Comparison of ENCODE assay signal across 21 cellular contexts in genomic region chr15:56613826-56614225, GRCh38.
DNase-seq lines count a peak whose midpoint lies in the region; ATAC-seq and TF ChIP-seq lines count a peak whose summit lies in the region.
"Had no signal": no experiment of that assay in that cellular context is flagged by ENCODE, and none has a peak within 500 bp of the region (broad histone marks: within the 10 kb centered on the region; RNA-seq: fewer than 3 reads in every experiment).

No MANE protein-coding gene starts in this region.

- peaks cover 4% of the 10 kb centered on the region for H3K27me3 Mint-ChIP-seq in activated CD8-positive, alpha-beta T cell treated with anti-CD3 and anti-CD28 coated beads for 36 hours
- H3K27me3 Mint-ChIP-seq in activated CD8-positive, alpha-beta T cell treated with anti-CD3 and anti-CD28 coated beads, Interleukin-2, amount 10 ng/mL, durations not matched to agents 7 days and 5 days (ENCODE audit: low read depth), result peaks cover 8% of the 10 kb centered on the region

- H3K36me3 Mint-ChIP-seq in activated CD8-positive, alpha-beta T cell treated with anti-CD3 and anti-CD28 coated beads for 36 hours (ENCODE audit: low read depth), result no peaks in the 10 kb centered on the region
- H3K36me3 Mint-ChIP-seq in activated CD8-positive, alpha-beta T cell treated with anti-CD3 and anti-CD28 coated beads, Interleukin-2, amount 10 ng/mL, durations not matched to agents 7 days and 5 days (ENCODE audit: low read depth), result no peaks in the 10 kb centered on the region

- no peaks in the 10 kb centered on the region for H4K20me1 ChIP-seq in OCI-LY7 (ENCODE audit: insufficient read depth, low read length)

- peaks cover 55% of the 10 kb centered on the region for H3K4me1 ChIP-seq in OCI-LY7 (ENCODE audit: insufficient read depth, low read length, poor library complexity, severe bottlenecking)

- no peaks in the 10 kb centered on the region for H3K79me2 ChIP-seq in OCI-LY7 (ENCODE audit: insufficient read depth, low read depth, low read length)

- POLR2A ChIA-PET in activated CD8-positive, alpha-beta T cell treated with anti-CD3 and anti-CD28 coated beads for 36 hours (lab: Charles Lee), result no interaction called here
- POLR2A ChIA-PET in activated CD8-positive, alpha-beta T cell treated with anti-CD3 and anti-CD28 coated beads, Interleukin-2, amount 10 ng/mL, durations not matched to agents 7 days and 5 days (lab: Charles Lee), result no interaction called here
- POLR2A ChIA-PET in OCI-LY7 (lab: Charles Lee), result interaction anchor here (0.6 to 2.7 kb wide), 6 partner anchors 10 to 130 kb away, joined by 3 to 14 read pairs (median 4); no protein-coding TSS in a partner anchor

- no peaks in the 10 kb centered on the region for H3K9me2 ChIP-seq in OCI-LY7 (ENCODE audit: insufficient read depth, low read length)
- H3K9me2 ChIP-seq: SK-N-SH had no signal

- intact Hi-C loops in activated CD8-positive, alpha-beta T cell treated with anti-CD3 and anti-CD28 coated beads for 36 hours (cut with micrococcal nuclease), result no loop called here
- intact Hi-C loops in OCI-LY7 (cut with micrococcal nuclease; ENCODE audit: unreplicated experiment), result no loop called here

- H2AFZ ChIP-seq in OCI-LY7 (ENCODE audit: low read length), result peak overlapping the region; percentile 72

- H3K27ac ChIP-seq in KOPT-K1 (ENCODE audit: low read depth, low read length, poor library complexity, severe bottlenecking) (peak overlapping the region; percentile 82), OCI-LY7 (ENCODE audit: low read depth, low read length, poor library complexity, severe bottlenecking) (peak overlapping the region; percentile 52)

- H3K27ac Mint-ChIP-seq in activated CD8-positive, alpha-beta T cell treated with anti-CD3 and anti-CD28 coated beads for 36 hours, result no peak overlapping the region
- H3K27ac Mint-ChIP-seq in activated CD8-positive, alpha-beta T cell treated with anti-CD3 and anti-CD28 coated beads, Interleukin-2, amount 10 ng/mL, durations not matched to agents 7 days and 5 days, result no peak overlapping the region
- H3K27ac Mint-ChIP-seq: CD4-positive, alpha-beta T cell; H9; T-helper 1 cell treated with Interleukin-12 subunit alpha and Interleukin-12 subunit beta and Interleukin-4 antibody, amounts not matched to agents 30 μg/mL and 1 μg/mL, for 36 hours had no signal

- H3K9me3 ChIP-seq in KOPT-K1 (ENCODE audit: insufficient read depth, low read length, poor library complexity, severe bottlenecking) (peaks cover 5% of the 10 kb centered on the region), OCI-LY7 (ENCODE audit: low read length) (peaks cover 17% of the 10 kb centered on the region; the same call in 1 of the 2 replicates)

- TF ChIP-seq CTCF in activated CD8-positive, alpha-beta T cell treated with anti-CD3 and anti-CD28 coated beads for 36 hours (IDR thresholded peaks at IDR 0.05), result no peak
- no peak for TF ChIP-seq CTCF in OCI-LY7 (conservative IDR thresholded peaks at IDR 0.05; ENCODE audit: low read length)

- no peak overlapping the region for H3K4me3 Mint-ChIP-seq in activated CD8-positive, alpha-beta T cell treated with anti-CD3 and anti-CD28 coated beads for 36 hours
- H3K4me3 Mint-ChIP-seq in activated CD8-positive, alpha-beta T cell treated with anti-CD3 and anti-CD28 coated beads, Interleukin-2, amount 10 ng/mL, durations not matched to agents 7 days and 5 days, result no peak overlapping the region
- H3K4me3 Mint-ChIP-seq: CD4-positive, alpha-beta T cell; H9; T-helper 1 cell treated with Interleukin-12 subunit alpha and Interleukin-12 subunit beta and Interleukin-4 antibody, amounts not matched to agents 30 μg/mL and 1 μg/mL, for 36 hours had no signal

- no peak for ATAC-seq in activated CD8-positive, alpha-beta T cell treated with anti-CD3 and anti-CD28 coated beads for 36 hours
- ATAC-seq in activated CD8-positive, alpha-beta T cell treated with anti-CD3 and anti-CD28 coated beads, Interleukin-2, amount 10 ng/mL, durations not matched to agents 7 days and 5 days, result no peak
- ATAC-seq in GM18867 (IDR thresholded peaks at IDR 0.05; ENCODE audit: unreplicated experiment), result no peak

- H3K4me2 ChIP-seq in OCI-LY7 (ENCODE audit: low read length), result peak overlapping the region; percentile 35
- H3K4me2 ChIP-seq: SK-N-SH had no signal

- CTCF ChIA-PET in activated CD8-positive, alpha-beta T cell treated with anti-CD3 and anti-CD28 coated beads for 36 hours (lab: Charles Lee), result interaction anchor here (1.3 kb wide), 1 partner anchor 255 kb away, joined by 3 read pairs; no protein-coding TSS in a partner anchor
- CTCF ChIA-PET in activated CD8-positive, alpha-beta T cell treated with anti-CD3 and anti-CD28 coated beads, Interleukin-2, amount 10 ng/mL, durations not matched to agents 7 days and 5 days (lab: Charles Lee), result interaction anchor here (1.1 kb wide), 1 partner anchor 123 kb away, joined by 4 read pairs; no protein-coding TSS in a partner anchor
- CTCF ChIA-PET in OCI-LY7 (lab: Charles Lee; ENCODE audit: unreplicated experiment), result no interaction called here

- peaks cover 5% of the 10 kb centered on the region for H3K4me1 Mint-ChIP-seq in activated CD8-positive, alpha-beta T cell treated with anti-CD3 and anti-CD28 coated beads for 36 hours (ENCODE audit: low read depth)
- peaks cover 4% of the 10 kb centered on the region for H3K4me1 Mint-ChIP-seq in activated CD8-positive, alpha-beta T cell treated with anti-CD3 and anti-CD28 coated beads, Interleukin-2, amount 10 ng/mL, durations not matched to agents 7 days and 5 days (ENCODE audit: low read depth)

- no TSS peak for BruUV-seq in OCI-LY7 (replicated peaks; lab: Mats Ljungman, UMichigan)

- no peaks in the 10 kb centered on the region for H3K36me3 ChIP-seq in KOPT-K1 (ENCODE audit: insufficient read depth, low read length)
- H3K36me3 ChIP-seq in OCI-LY7 (ENCODE audit: insufficient read depth, low read length), result no peaks in the 10 kb centered on the region; the same call in 1 of the 2 replicates

- H3K4me3 ChIP-seq in OCI-LY7 (ENCODE audit: low read depth, low read length, poor library complexity, severe bottlenecking), result no peak overlapping the region

- DNase-seq in activated CD8-positive, alpha-beta T cell treated with anti-CD3 and anti-CD28 coated beads for 36 hours, result peak; percentile 15
- DNase-seq in activated CD8-positive, alpha-beta T cell treated with anti-CD3 and anti-CD28 coated beads, Interleukin-2, amount 10 ng/mL, durations not matched to agents 7 days and 5 days, result no peak
- DNase-seq in OCI-LY7 (ENCODE audit: low spot score) (peak; percentile 82), COR-L47 (lab: John Stamatoyannopoulos, UW) (no peak), GM19238 (ENCODE audit: insufficient read length, low spot score) (no peak), KG1 (lab: John Stamatoyannopoulos, UW) (no peak)
- DNase-seq: 8988T; CD4-positive, alpha-beta T cell; DMS53; H9; IMR-90; Kasumi-1; NCI-H2029; NCI-H226; NCI-H510A; NCI-H69; SK-N-SH; SW 1271 had no signal

- peaks cover 1% of the 10 kb centered on the region for H3K9me3 Mint-ChIP-seq in activated CD8-positive, alpha-beta T cell treated with anti-CD3 and anti-CD28 coated beads for 36 hours
- no peaks in the 10 kb centered on the region for H3K9me3 Mint-ChIP-seq in activated CD8-positive, alpha-beta T cell treated with anti-CD3 and anti-CD28 coated beads, Interleukin-2, amount 10 ng/mL, durations not matched to agents 7 days and 5 days (ENCODE audit: insufficient read depth)
- H3K9me3 Mint-ChIP-seq: T-helper 1 cell treated with Interleukin-12 subunit alpha and Interleukin-12 subunit beta and Interleukin-4 antibody, amounts not matched to agents 30 μg/mL and 1 μg/mL, for 36 hours had no signal

Comparison
In these comparisons a context has a peak if more than half of its experiments do, and no peak if none do; other contexts are left out.
1. DNase-seq: peak in activated CD8-positive, alpha-beta T cell treated with anti-CD3 and anti-CD28 coated beads for 36 hours (single experiment) and OCI-LY7 (single experiment); none in activated CD8-positive, alpha-beta T cell treated with anti-CD3 and anti-CD28 coated beads, Interleukin-2, amount 10 ng/mL, durations not matched to agents 7 days and 5 days (single experiment), COR-L47 (single experiment), GM19238 (single experiment) and KG1 (single experiment).